ENCODE assay signal across 1 cellular context in the genomic region with DNA sequence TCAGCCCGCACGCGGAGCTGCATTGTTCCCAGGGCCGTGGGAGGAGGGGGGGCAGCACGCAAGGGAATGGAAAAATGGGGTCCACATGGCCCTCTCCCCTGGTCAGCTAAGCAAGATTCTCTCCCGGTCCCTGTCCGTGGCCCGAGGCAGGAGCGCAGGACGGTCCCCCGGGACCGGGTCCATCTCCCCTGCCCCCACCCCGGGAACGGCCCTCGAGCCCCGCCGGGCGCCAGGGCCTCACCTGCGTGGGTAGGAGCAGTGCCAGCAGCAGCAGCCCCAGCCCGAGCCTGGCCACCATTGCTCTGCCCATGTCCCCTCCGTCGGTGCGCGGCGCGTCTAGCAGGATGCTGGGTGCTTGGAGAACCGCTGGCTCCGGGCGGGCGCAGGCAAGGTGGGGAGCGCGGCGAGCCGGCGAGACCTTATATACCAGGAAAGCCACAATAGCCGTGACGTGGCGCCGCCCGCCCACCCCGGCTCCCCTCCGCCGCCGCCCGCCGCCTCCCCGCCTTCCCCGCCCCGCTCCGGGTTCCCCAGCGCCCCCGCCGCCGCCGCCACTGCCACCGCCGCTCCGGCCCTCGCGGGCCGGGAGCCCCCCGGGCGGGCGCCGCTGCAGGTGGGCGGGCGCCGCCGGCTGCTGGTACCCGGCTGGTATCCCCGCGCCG.
TF ChIP-seq lines count a peak whose summit lies in the region.

A gene with protein sequence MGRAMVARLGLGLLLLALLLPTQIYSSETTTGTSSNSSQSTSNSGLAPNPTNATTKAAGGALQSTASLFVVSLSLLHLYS (minus strand): TSS at position 393 of the 662 bp plus-strand sequence. CDS start 83 bp downstream, at position 310.

TF ChIP-seq in HEK293, 187 proteins besides CTCF, POLR2A, EP300 and RAD21 (continued from another document):
- TF ChIP-seq TSHZ1 (tag by site-specific recombination; IDR thresholded peaks at IDR 0.05; ENCODE audit: borderline replicate concordance) (no peak), ZBTB48 (tag by site-specific recombination; IDR thresholded peaks at IDR 0.05) (peak; percentile 88), ZNF561 (tag by site-specific recombination; IDR thresholded peaks at IDR 0.05; ENCODE audit: borderline replicate concordance) (no peak), SETDB1 (IDR thresholded peaks at IDR 0.05; ENCODE audit: insufficient read length, low read length) (no peak), ZNF2 (tag by site-specific recombination; IDR thresholded peaks at IDR 0.05) (0 out of 2 replicates have a peak, but pooled peaks have one; percentile 23), SP2 (tag by site-specific recombination; IDR thresholded peaks at IDR 0.05) (0 out of 2 replicates have a peak, but pooled peaks have one; percentile 7), ZBTB7A (tag by site-specific recombination; IDR thresholded peaks at IDR 0.05; ENCODE audit: low read depth) (0 out of 2 replicates have a peak, but pooled peaks have one; percentile 54), ZNF211 (tag by site-specific recombination; IDR thresholded peaks at IDR 0.05; ENCODE audit: low read depth) (no peak), ZNF501 (tag by site-specific recombination; IDR thresholded peaks at IDR 0.05) (0 out of 2 replicates have a peak, but pooled peaks have one; percentile 47), ZNF398 (tag by site-specific recombination; IDR thresholded peaks at IDR 0.05) (peak; percentile 34; the same call in 1 of the 2 replicates), KLF9 (tag by site-specific recombination; IDR thresholded peaks at IDR 0.05; ENCODE audit: low read depth) (0 out of 2 replicates have a peak, but pooled peaks have one; percentile 15), ZIC2 (tag by site-specific recombination; IDR thresholded peaks at IDR 0.05) (peak; percentile 0; the same call in 1 of the 2 replicates), ZNF777 (tag by site-specific recombination; IDR thresholded peaks at IDR 0.05; ENCODE audit: borderline replicate concordance) (peak; percentile 84; the same call in 1 of the 2 replicates), GLIS2 (tag by site-specific recombination; IDR thresholded peaks at IDR 0.05) (peak; percentile 64), ZNF302 (tag by site-specific recombination; IDR thresholded peaks at IDR 0.05; ENCODE audit: low read depth) (no peak), ZNF202 (tag by site-specific recombination; IDR thresholded peaks at IDR 0.05; ENCODE audit: borderline replicate concordance) (no peak), ZNF843 (tag by site-specific recombination; IDR thresholded peaks at IDR 0.05) (peak; percentile 30; the same call in 1 of the 2 replicates), PBX3 (CRISPR knock-in tag; IDR thresholded peaks at IDR 0.05) (0 out of 2 replicates have a peak, but pooled peaks have one; percentile 23), PATZ1 (tag by site-specific recombination; IDR thresholded peaks at IDR 0.05) (peak; percentile 70), ZNF335 (tag by site-specific recombination; conservative IDR thresholded peaks at IDR 0.05) (peak; percentile 53; the same call in 1 of the 2 replicates)
- TF ChIP-seq, protein P1, sequence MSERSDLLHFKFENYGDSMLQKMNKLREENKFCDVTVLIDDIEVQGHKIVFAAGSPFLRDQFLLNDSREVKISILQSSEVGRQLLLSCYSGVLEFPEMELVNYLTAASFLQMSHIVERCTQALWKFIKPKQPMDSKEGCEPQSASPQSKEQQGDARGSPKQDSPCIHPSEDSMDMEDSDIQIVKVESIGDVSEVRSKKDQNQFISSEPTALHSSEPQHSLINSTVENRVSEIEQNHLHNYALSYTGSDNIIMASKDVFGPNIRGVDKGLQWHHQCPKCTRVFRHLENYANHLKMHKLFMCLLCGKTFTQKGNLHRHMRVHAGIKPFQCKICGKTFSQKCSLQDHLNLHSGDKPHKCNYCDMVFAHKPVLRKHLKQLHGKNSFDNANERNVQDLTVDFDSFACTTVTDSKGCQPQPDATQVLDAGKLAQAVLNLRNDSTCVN (tag by site-specific recombination; optimal IDR thresholded peaks at IDR 0.05): peak; percentile 37
- TF ChIP-seq, protein P2, sequence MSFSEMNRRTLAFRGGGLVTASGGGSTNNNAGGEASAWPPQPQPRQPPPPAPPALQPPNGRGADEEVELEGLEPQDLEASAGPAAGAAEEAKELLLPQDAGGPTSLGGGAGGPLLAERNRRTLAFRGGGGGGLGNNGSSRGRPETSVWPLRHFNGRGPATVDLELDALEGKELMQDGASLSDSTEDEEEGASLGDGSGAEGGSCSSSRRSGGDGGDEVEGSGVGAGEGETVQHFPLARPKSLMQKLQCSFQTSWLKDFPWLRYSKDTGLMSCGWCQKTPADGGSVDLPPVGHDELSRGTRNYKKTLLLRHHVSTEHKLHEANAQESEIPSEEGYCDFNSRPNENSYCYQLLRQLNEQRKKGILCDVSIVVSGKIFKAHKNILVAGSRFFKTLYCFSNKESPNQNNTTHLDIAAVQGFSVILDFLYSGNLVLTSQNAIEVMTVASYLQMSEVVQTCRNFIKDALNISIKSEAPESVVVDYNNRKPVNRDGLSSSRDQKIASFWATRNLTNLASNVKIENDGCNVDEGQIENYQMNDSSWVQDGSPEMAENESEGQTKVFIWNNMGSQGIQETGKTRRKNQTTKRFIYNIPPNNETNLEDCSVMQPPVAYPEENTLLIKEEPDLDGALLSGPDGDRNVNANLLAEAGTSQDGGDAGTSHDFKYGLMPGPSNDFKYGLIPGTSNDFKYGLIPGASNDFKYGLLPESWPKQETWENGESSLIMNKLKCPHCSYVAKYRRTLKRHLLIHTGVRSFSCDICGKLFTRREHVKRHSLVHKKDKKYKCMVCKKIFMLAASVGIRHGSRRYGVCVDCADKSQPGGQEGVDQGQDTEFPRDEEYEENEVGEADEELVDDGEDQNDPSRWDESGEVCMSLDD (tag by site-specific recombination; IDR thresholded peaks at IDR 0.05): peak; percentile 78
- TF ChIP-seq, protein P3, sequence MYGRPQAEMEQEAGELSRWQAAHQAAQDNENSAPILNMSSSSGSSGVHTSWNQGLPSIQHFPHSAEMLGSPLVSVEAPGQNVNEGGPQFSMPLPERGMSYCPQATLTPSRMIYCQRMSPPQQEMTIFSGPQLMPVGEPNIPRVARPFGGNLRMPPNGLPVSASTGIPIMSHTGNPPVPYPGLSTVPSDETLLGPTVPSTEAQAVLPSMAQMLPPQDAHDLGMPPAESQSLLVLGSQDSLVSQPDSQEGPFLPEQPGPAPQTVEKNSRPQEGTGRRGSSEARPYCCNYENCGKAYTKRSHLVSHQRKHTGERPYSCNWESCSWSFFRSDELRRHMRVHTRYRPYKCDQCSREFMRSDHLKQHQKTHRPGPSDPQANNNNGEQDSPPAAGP (tag by site-specific recombination; IDR thresholded peaks at IDR 0.05): peak; percentile 46; the same call in 1 of the 2 replicates
